In genomic region chr12:70644836-70645235, GRCh38 we compare ENCODE assay signal across 20 cellular contexts. TPM values are rescaled to one million over a fixed set of nuclear protein-coding genes. Genes with fewer than 3 reads are reported as not detected.
DNase-seq lines count a peak whose midpoint lies in the region; ATAC-seq and TF ChIP-seq lines count a peak whose summit lies in the region.
"Had no signal": no experiment of that assay in that cellular context is flagged by ENCODE, and none has a peak within 500 bp of the region (broad histone marks: within the 10 kb centered on the region; RNA-seq: fewer than 3 reads in every experiment).

No MANE protein-coding gene starts in this region.

- TF ChIP-seq RAD21 in SK-N-SH (IDR thresholded peaks at IDR 0.05; ENCODE audit: low read length), result no peak

- no peaks in the 10 kb centered on the region for H3K79me2 ChIP-seq in SK-N-SH (ENCODE audit: insufficient read depth)

- H3K27me3 ChIP-seq in SK-N-SH (ENCODE audit: insufficient read depth) (no peaks in the 10 kb centered on the region), skeletal muscle satellite cell (ENCODE audit: control insufficient read depth, insufficient read depth, low read length) (no peaks in the 10 kb centered on the region)
- H3K27me3 ChIP-seq: tibial nerve had no signal

- no peaks in the 10 kb centered on the region for H3K9me3 ChIP-seq in SK-N-SH
- no peaks in the 10 kb centered on the region for H3K9me3 ChIP-seq in skeletal muscle satellite cell (replicated peaks; ENCODE audit: low read length)
- H3K9me3 ChIP-seq: tibial nerve had no signal

- no peaks in the 10 kb centered on the region for H4K20me1 ChIP-seq in SK-N-SH (ENCODE audit: insufficient read depth)

- CTCF ChIA-PET in SK-N-SH (lab: Yijun Ruan, JAX), result interaction anchor here (0.6 kb wide), 1 partner anchor 31 kb away, joined by 3 read pairs; no protein-coding TSS in a partner anchor

- H3K4me2 ChIP-seq in SK-N-SH (peak overlapping the region; percentile 64; the same call in 1 of the 2 replicates), skeletal muscle satellite cell (ENCODE audit: low read length) (peak overlapping the region; percentile 75)

- POLR2A ChIA-PET in SK-N-SH (lab: Yijun Ruan, JAX), result no interaction called here

- no peak for TF ChIP-seq CTCF in SK-N-SH (IDR thresholded peaks at IDR 0.05)

- peaks cover 0 to 42% of the 10 kb centered on the region in 2 experiments; a peak in 3 of 4 replicates for H3K4me1 ChIP-seq in SK-N-SH (ENCODE audit: control insufficient read depth in 1 of 2, insufficient read depth in 2 of 2, low read depth in 1 of 2, low read length in 1 of 2)
- peaks cover 47% of the 10 kb centered on the region for H3K4me1 ChIP-seq in skeletal muscle satellite cell (ENCODE audit: control insufficient read depth, insufficient read depth, low read length)

- TF ChIP-seq EP300 in SK-N-SH (IDR thresholded peaks at IDR 0.05; ENCODE audit: borderline replicate concordance in 1 of 2, low read depth in 1 of 2, low read length in 1 of 2), result no peak

- 55% methylated on average over 2 of the region's 2 CpGs for WGBS in SK-N-SH (ENCODE audit: low lambda C conversion rate)

- no peaks in the 10 kb centered on the region for H3K36me3 ChIP-seq in SK-N-SH (replicated peaks in 1 of 2; ENCODE audit: control insufficient read depth in 1 of 2, insufficient read depth in 2 of 2, low read length in 1 of 2)
- H3K36me3 ChIP-seq in skeletal muscle satellite cell (ENCODE audit: insufficient read depth, low read length), result no peaks in the 10 kb centered on the region
- H3K36me3 ChIP-seq: tibial nerve had no signal

- peak overlapping the region; percentile 69 for H3K9ac ChIP-seq in SK-N-SH
- H3K9ac ChIP-seq in skeletal muscle satellite cell (ENCODE audit: low read depth, low read length), result peak overlapping the region; percentile 71

- H3K4me3 ChIP-seq in SK-N-SH (ENCODE audit: low read depth in 2 of 2, low read length in 1 of 2), result no peak overlapping the region
- no peak overlapping the region for H3K4me3 ChIP-seq in skeletal muscle satellite cell (ENCODE audit: low read length)
- H3K4me3 ChIP-seq: skin epidermis, tibial nerve had no signal

- H3K27ac ChIP-seq in SK-N-SH (ENCODE audit: low read depth in 2 of 2, low read length in 1 of 2), result peak overlapping the region; percentile 88 to 98
- H3K27ac ChIP-seq in epithelial cell of prostate, result peak overlapping the region; percentile 95

- DNase-seq in SK-N-SH, result no peak
- peak; percentile 34 for DNase-seq in NCI-H460 (ENCODE audit: extremely low read depth, low read depth)
- DNase-seq in epithelial cell of prostate (ENCODE audit: low read depth, low spot score), result no peak
- no peak for DNase-seq in NAMALWA (ENCODE audit: low spot score)
- no peak for DNase-seq in NCI-H2227 treated with DMSO at 0.1 percent for 48 hours (lab: John Stamatoyannopoulos, UW)
- DNase-seq: 8988T; activated CD4-positive, alpha-beta T cell treated with anti-CD3 and anti-CD28 coated beads for 48 hours; activated CD8-positive, alpha-beta memory T cell treated with anti-CD3 and anti-CD28 coated beads, Interleukin-2, amount 50 U/mL, for 48 hours; C1 segment of cervical spinal cord; DMS79; dorsolateral prefrontal cortex; head of caudate nucleus; NCI-H187; NCI-H446 treated with DMSO at 0.1 percent for 48 hours had no signal

- no peaks in the 10 kb centered on the region for H3K9me2 ChIP-seq in SK-N-SH

- ATAC-seq in SK-N-SH treated with all-trans-retinoic acid at 6 μM for 48 hours (no peak), HG03095 (IDR thresholded peaks at IDR 0.05; ENCODE audit: unreplicated experiment) (no peak)
- ATAC-seq: stimulated activated memory B cell treated with anti-CD40 and anti-IgM and Interleukin-4, amounts not matched to agents 10 μg/mL and 1 μg/mL and 100 μg/mL, for 72 hours had no signal

- H3F3A ChIP-seq in SK-N-SH (replicated peaks; ENCODE audit: insufficient read depth), result peaks cover 42% of the 10 kb centered on the region

- peak overlapping the region; percentile 71; the same call in 1 of the 2 replicates for H2AFZ ChIP-seq in SK-N-SH (ENCODE audit: low read depth)

TF ChIP-seq in SK-N-SH, 30 proteins besides CTCF, POLR2A, EP300 and RAD21:
- TF ChIP-seq SMC3 (IDR thresholded peaks at IDR 0.05; ENCODE audit: low read depth, low read length), result no peak
- TF ChIP-seq FOSL2 (IDR thresholded peaks at IDR 0.05; ENCODE audit: borderline replicate concordance, low read depth), result 0 out of 2 replicates have a peak, but pooled peaks have one; percentile 1

TF ChIP-seq in SK-N-SH treated with all-trans-retinoic acid at 6 μM for 48 hours, 23 proteins besides CTCF, POLR2A, EP300 and RAD21:
- TF ChIP-seq CSDC2 (CRISPR knock-in tag; IDR thresholded peaks at IDR 0.05), result no peak
- no peak for TF ChIP-seq ZNF70 (CRISPR knock-in tag; IDR thresholded peaks at IDR 0.05)
- no peak for TF ChIP-seq OSR1 (CRISPR knock-in tag; IDR thresholded peaks at IDR 0.05)
- no peak for TF ChIP-seq ZNF565 (CRISPR knock-in tag; conservative IDR thresholded peaks at IDR 0.05; ENCODE audit: low read depth)
- TF ChIP-seq TCF4 (CRISPR knock-in tag; IDR thresholded peaks at IDR 0.05; ENCODE audit: borderline replicate concordance), result no peak
- no peak for TF ChIP-seq RARB (CRISPR knock-in tag; IDR thresholded peaks at IDR 0.05)
- no peak for TF ChIP-seq SNAI2 (CRISPR knock-in tag; IDR thresholded peaks at IDR 0.05)
- no peak for TF ChIP-seq BACH2 (CRISPR knock-in tag; IDR thresholded peaks at IDR 0.05; ENCODE audit: borderline replicate concordance)
- TF ChIP-seq CREB5 (CRISPR knock-in tag; IDR thresholded peaks at IDR 0.05; ENCODE audit: low read depth), result no peak
- no peak for TF ChIP-seq GLIS3 (CRISPR knock-in tag; IDR thresholded peaks at IDR 0.05)
- no peak for TF ChIP-seq PPARA (CRISPR knock-in tag; IDR thresholded peaks at IDR 0.05; ENCODE audit: borderline replicate concordance)
- TF ChIP-seq ZFP30 (CRISPR knock-in tag; IDR thresholded peaks at IDR 0.05), result no peak
- TF ChIP-seq CSRNP3 (CRISPR knock-in tag; IDR thresholded peaks at IDR 0.05), result no peak
- no peak for TF ChIP-seq ISL1 (CRISPR knock-in tag; IDR thresholded peaks at IDR 0.05)
- no peak for TF ChIP-seq ZFP3 (CRISPR knock-in tag; IDR thresholded peaks at IDR 0.05)
TF ChIP-seq in SK-N-SH treated with all-trans-retinoic acid at 6 μM for 48 hours: peak in this region for 0.

RNA-seq across cellular contexts. Expression of gene PTPRB, which starts 7.6 kb away (rescaled TPM):
- polyA plus RNA-seq in SK-N-SH (2012; rRNA removed), result 1.1 and 2.0 TPM in 2 replicates
- polyA plus RNA-seq in SK-N-SH (2012; cell fraction: cytosol; rRNA removed), result 1.2 and 1.4 TPM in 2 replicates
- polyA plus RNA-seq in SK-N-SH (2012; cell fraction: nucleus; rRNA removed), result 1.9 and 2.7 TPM in 2 replicates
- 0.81 and 1.0 TPM in 2 replicates for total RNA-seq in NCI-H460 (2014; rRNA removed; shearing (Covaris generic))
- polyA plus RNA-seq in NCI-H460 (2014; cell fraction: nucleus; rRNA removed), result 0.01 and 0.05 TPM in 2 replicates
- total RNA-seq in skeletal muscle satellite cell (2012; rRNA removed), result 0.22 and 1.0 TPM in 2 replicates
